1 cellular context compared by ENCODE assay signal in genomic region chr19:17268754-17269153, GRCh38.
TF ChIP-seq lines count a peak whose summit lies in the region.

No MANE protein-coding gene starts in this region.

TF ChIP-seq in K562, 482 proteins besides CTCF, POLR2A, EP300 and RAD21:
- TF ChIP-seq EP400 (IDR thresholded peaks at IDR 0.05): no peak
- peak; percentile 40; the same call in 1 of the 2 replicates for TF ChIP-seq RBFOX2 (IDR thresholded peaks at IDR 0.05; ENCODE audit: low read depth, low read length)
- TF ChIP-seq MAFF (IDR thresholded peaks at IDR 0.05; ENCODE audit: low read length): no peak
